1 cellular context compared by ENCODE assay signal in the genomic region with DNA sequence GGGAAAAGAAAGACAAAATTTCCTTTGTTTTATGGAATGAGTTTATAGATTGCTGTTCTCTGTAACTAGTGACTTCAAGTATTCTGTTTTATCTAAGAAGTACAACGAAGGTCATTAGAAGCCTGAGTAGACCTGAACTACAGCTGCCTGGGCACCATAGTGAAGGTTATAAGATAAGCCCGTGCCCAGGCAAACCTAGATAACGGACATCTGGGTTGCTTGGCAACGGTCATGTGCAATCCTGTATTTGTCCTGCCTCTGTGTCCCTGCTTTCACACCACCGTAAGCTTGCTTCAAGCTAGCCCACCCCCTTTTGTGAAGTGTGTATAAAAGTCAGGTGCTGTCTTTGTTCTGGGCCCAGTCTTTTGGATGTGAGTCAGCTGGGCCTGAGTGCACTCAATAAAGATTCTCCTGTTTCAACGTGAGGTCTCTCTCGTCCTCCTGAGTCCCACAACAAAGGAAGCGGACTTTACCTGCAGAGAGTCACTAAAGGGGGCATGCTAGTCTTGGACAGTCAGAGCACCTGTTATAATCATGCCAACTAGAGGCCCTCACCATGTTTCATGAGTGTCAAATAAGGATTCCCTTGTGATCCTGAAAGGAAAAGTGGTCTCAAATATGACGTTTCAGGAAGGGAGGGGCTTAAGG.
A peak's percentile ranks its signal among the peaks of the same experiment; 100 is the strongest.
TF ChIP-seq lines count a peak whose summit lies in the region.

No MANE protein-coding gene starts in this region.

TF ChIP-seq in K562, 482 proteins besides CTCF, POLR2A, EP300 and RAD21 (continued from another document):
- TF ChIP-seq, protein P1, sequence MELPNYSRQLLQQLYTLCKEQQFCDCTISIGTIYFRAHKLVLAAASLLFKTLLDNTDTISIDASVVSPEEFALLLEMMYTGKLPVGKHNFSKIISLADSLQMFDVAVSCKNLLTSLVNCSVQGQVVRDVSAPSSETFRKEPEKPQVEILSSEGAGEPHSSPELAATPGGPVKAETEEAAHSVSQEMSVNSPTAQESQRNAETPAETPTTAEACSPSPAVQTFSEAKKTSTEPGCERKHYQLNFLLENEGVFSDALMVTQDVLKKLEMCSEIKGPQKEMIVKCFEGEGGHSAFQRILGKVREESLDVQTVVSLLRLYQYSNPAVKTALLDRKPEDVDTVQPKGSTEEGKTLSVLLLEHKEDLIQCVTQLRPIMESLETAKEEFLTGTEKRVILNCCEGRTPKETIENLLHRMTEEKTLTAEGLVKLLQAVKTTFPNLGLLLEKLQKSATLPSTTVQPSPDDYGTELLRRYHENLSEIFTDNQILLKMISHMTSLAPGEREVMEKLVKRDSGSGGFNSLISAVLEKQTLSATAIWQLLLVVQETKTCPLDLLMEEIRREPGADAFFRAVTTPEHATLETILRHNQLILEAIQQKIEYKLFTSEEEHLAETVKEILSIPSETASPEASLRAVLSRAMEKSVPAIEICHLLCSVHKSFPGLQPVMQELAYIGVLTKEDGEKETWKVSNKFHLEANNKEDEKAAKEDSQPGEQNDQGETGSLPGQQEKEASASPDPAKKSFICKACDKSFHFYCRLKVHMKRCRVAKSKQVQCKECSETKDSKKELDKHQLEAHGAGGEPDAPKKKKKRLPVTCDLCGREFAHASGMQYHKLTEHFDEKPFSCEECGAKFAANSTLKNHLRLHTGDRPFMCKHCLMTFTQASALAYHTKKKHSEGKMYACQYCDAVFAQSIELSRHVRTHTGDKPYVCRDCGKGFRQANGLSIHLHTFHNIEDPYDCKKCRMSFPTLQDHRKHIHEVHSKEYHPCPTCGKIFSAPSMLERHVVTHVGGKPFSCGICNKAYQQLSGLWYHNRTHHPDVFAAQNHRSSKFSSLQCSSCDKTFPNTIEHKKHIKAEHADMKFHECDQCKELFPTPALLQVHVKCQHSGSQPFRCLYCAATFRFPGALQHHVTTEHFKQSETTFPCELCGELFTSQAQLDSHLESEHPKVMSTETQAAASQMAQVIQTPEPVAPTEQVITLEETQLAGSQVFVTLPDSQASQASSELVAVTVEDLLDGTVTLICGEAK (IDR thresholded peaks at IDR 0.05): peak; percentile 83
- TF ChIP-seq, protein P1 (CRISPR knock-in tag; IDR thresholded peaks at IDR 0.05): peak; percentile 41; the same call in 1 of the 2 replicates
- TF ChIP-seq SUPT5H (IDR thresholded peaks at IDR 0.05) (no peak), LCOR (CRISPR knock-in tag; IDR thresholded peaks at IDR 0.05) (no peak)
